8 cellular contexts compared by ENCODE assay signal in genomic region chr1:200888349-200888838, GRCh38. TPM values are rescaled to one million over a fixed set of nuclear protein-coding genes. Genes with fewer than 3 reads are reported as not detected.
DNase-seq lines count a peak whose midpoint lies in the region; ATAC-seq and TF ChIP-seq lines count a peak whose summit lies in the region.

No MANE protein-coding gene starts in this region.

- no peak overlapping the region for H2AFZ ChIP-seq in mesenchymal stem cell (ENCODE audit: low read depth, low read length)

- POLR2A ChIA-PET in GM10248 (lab: Yijun Ruan, JAX) = interaction anchor here (0.9 to 1.0 kb wide), 2 partner anchors 11 to 22 kb away, joined by 3 to 4 read pairs; no protein-coding TSS in a partner anchor
- POLR2A ChIA-PET in activated CD4-positive, alpha-beta memory T cell treated with anti-CD3 and anti-CD28 coated beads for 36 hours (lab: Charles Lee) = interaction anchor here (1.1 to 2.5 kb wide), 6 partner anchors 8 to 24 kb away, joined by 3 to 18 read pairs (median 10); partner anchors contain the start of gene GPR25

- CTCF ChIA-PET in GM10248 (lab: Yijun Ruan, JAX) = interaction anchor here (0.9 to 5.5 kb wide), 16 partner anchors 10 to 266 kb away, joined by 3 to 63 read pairs (median 4); no protein-coding TSS in a partner anchor
- CTCF ChIA-PET in activated CD4-positive, alpha-beta memory T cell treated with anti-CD3 and anti-CD28 coated beads for 36 hours (lab: Charles Lee) = interaction anchor here (0.7 to 3.8 kb wide), 10 partner anchors 8 to 330 kb away, joined by 3 to 18 read pairs (median 5); partner anchors contain the start of gene KIF14

- no peak overlapping the region for H3K27ac Mint-ChIP-seq in activated CD4-positive, alpha-beta memory T cell treated with anti-CD3 and anti-CD28 coated beads for 36 hours
- H3K27ac Mint-ChIP-seq in memory B cell = peak overlapping the region; percentile 86

- no peak overlapping the region for H3K4me2 ChIP-seq in mesenchymal stem cell (ENCODE audit: low read length, poor library complexity, severe bottlenecking)

- H2AK5ac ChIP-seq in mesenchymal stem cell (ENCODE audit: low read length, severe bottlenecking) = no peak overlapping the region

- ATAC-seq in GM21526 (IDR thresholded peaks at IDR 0.05; ENCODE audit: low FRiP score, unreplicated experiment) = peak; percentile 87
- ATAC-seq in memory B cell (ENCODE audit: low read depth) = peak; percentile 96
- no peak for ATAC-seq in gastroesophageal sphincter

- H3K4ac ChIP-seq in mesenchymal stem cell (ENCODE audit: low read depth in 1 of 2, low read length in 2 of 2) = no peak overlapping the region

- no peak overlapping the region for H3K23ac ChIP-seq in mesenchymal stem cell (ENCODE audit: low read length in 2 of 2)

- intact Hi-C loops in activated CD4-positive, alpha-beta memory T cell treated with anti-CD3 and anti-CD28 coated beads for 36 hours (cut with micrococcal nuclease) = loop anchor here (1.0 to 5.0 kb wide), 5 partner anchors 10 to 264 kb away; partner anchors contain the start of gene KIF21B

- DNase-seq in GM10248 (ENCODE audit: extremely low spot score) (peak; percentile 82), KBM-7 (peak; percentile 83), memory B cell (ENCODE audit: low spot score in 2 of 2) (peak; percentile 48), epidermal melanocyte (ENCODE audit: insufficient read length, low spot score) (no peak), mesenchymal stem cell (no peak)
- peak; percentile 87 for DNase-seq in activated CD4-positive, alpha-beta memory T cell treated with anti-CD3 and anti-CD28 coated beads for 36 hours

- no peak overlapping the region for H2BK15ac ChIP-seq in mesenchymal stem cell (ENCODE audit: low read depth, poor library complexity, severe bottlenecking)

- H2BK120ac ChIP-seq in mesenchymal stem cell (ENCODE audit: low read depth, low read length) = no peak overlapping the region

- TF ChIP-seq CTCF in GM10248 (IDR thresholded peaks at IDR 0.05; ENCODE audit: control extremely low read depth, extremely low read depth, low read depth, missing control alignments) (no peak), gastroesophageal sphincter (IDR thresholded peaks at IDR 0.05) (no peak)

- H3K27me3 ChIP-seq in gastroesophageal sphincter (peaks cover 56% of the 10 kb centered on the region), mesenchymal stem cell (ENCODE audit: control insufficient read depth in 1 of 2, insufficient read depth in 1 of 2, low read length in 2 of 2) (peaks cover 0 to 70% of the 10 kb centered on the region in 2 experiments)

- H3K9me3 Mint-ChIP-seq in activated CD4-positive, alpha-beta memory T cell treated with anti-CD3 and anti-CD28 coated beads for 36 hours = no peaks in the 10 kb centered on the region
- H3K9me3 Mint-ChIP-seq in memory B cell = no peaks in the 10 kb centered on the region

- peak overlapping the region in 1 of 2 experiments; percentile 6 for H3K14ac ChIP-seq in mesenchymal stem cell (ENCODE audit: low read length in 2 of 2)

- H3K4me1 Mint-ChIP-seq in activated CD4-positive, alpha-beta memory T cell treated with anti-CD3 and anti-CD28 coated beads for 36 hours (ENCODE audit: low read depth) = peaks cover 60% of the 10 kb centered on the region
- H3K4me1 Mint-ChIP-seq in memory B cell = peaks cover 38% of the 10 kb centered on the region

- no peak overlapping the region for H4K8ac ChIP-seq in mesenchymal stem cell (ENCODE audit: low read length)

- H4K91ac ChIP-seq in mesenchymal stem cell (ENCODE audit: low read length) = no peak overlapping the region

- no peaks in the 10 kb centered on the region for H3K36me3 Mint-ChIP-seq in activated CD4-positive, alpha-beta memory T cell treated with anti-CD3 and anti-CD28 coated beads for 36 hours
- H3K36me3 Mint-ChIP-seq in memory B cell = no peaks in the 10 kb centered on the region

- no peak overlapping the region for H2BK5ac ChIP-seq in mesenchymal stem cell (ENCODE audit: low read depth, low read length, poor library complexity, severe bottlenecking)

- in situ Hi-C loops in KBM-7 (cut with MboI; ENCODE audit: low pct_unique_long_range_greater_than_20kb, low sequenced_read_pairs) = no loop called here

- no peak for TF ChIP-seq EP300 in gastroesophageal sphincter (IDR thresholded peaks at IDR 0.05)

- H3K4me3 ChIP-seq in gastroesophageal sphincter = no peak overlapping the region
- no peak overlapping the region for H3K4me3 ChIP-seq in mesenchymal stem cell (ENCODE audit: insufficient read depth in 1 of 2, low read depth in 1 of 2, low read length in 2 of 2)

- TF ChIP-seq POLR2A in gastroesophageal sphincter (IDR thresholded peaks at IDR 0.05) = no peak

- no peak overlapping the region for H3K9ac ChIP-seq in mesenchymal stem cell (ENCODE audit: low read length)

- no peak overlapping the region for H3K18ac ChIP-seq in mesenchymal stem cell (ENCODE audit: low read depth in 1 of 2, low read length in 2 of 2)

- H3K4me1 ChIP-seq in gastroesophageal sphincter = peaks cover 0 to 17% (median 10%) of the 10 kb centered on the region in 3 donors
- H3K4me1 ChIP-seq in mesenchymal stem cell (ENCODE audit: control insufficient read depth, insufficient read depth, low read depth, low read length) = peaks cover 27% of the 10 kb centered on the region

- H2BK12ac ChIP-seq in mesenchymal stem cell (ENCODE audit: low read length in 2 of 2) = no peak overlapping the region

- no peaks in the 10 kb centered on the region for H3K9me3 ChIP-seq in gastroesophageal sphincter
- no peaks in the 10 kb centered on the region for H3K9me3 ChIP-seq in mesenchymal stem cell (ENCODE audit: control insufficient read depth, low read length)

- no peak overlapping the region for H3K27ac ChIP-seq in gastroesophageal sphincter
- H3K27ac ChIP-seq in mesenchymal stem cell (ENCODE audit: low read length, poor library complexity, severe bottlenecking) = no peak overlapping the region

- H3K4me3 Mint-ChIP-seq in activated CD4-positive, alpha-beta memory T cell treated with anti-CD3 and anti-CD28 coated beads for 36 hours = peak overlapping the region; percentile 10
- H3K4me3 Mint-ChIP-seq in memory B cell = peak overlapping the region; percentile 50

- H3K27me3 Mint-ChIP-seq in activated CD4-positive, alpha-beta memory T cell treated with anti-CD3 and anti-CD28 coated beads for 36 hours = peaks cover 27% of the 10 kb centered on the region
- peaks cover 7% of the 10 kb centered on the region for H3K27me3 Mint-ChIP-seq in memory B cell

- no peaks in the 10 kb centered on the region for H3K36me3 ChIP-seq in gastroesophageal sphincter
- no peaks in the 10 kb centered on the region for H3K36me3 ChIP-seq in mesenchymal stem cell (ENCODE audit: control insufficient read depth in 1 of 2, insufficient read depth in 2 of 2, low read depth in 1 of 2, low read length in 2 of 2)

- peaks cover 2% of the 10 kb centered on the region for H3K79me1 ChIP-seq in mesenchymal stem cell (replicated peaks; ENCODE audit: low read length, poor library complexity, severe bottlenecking)

- 94% methylated on average over 3 of the region's 7 CpGs; no CpG with 5 or more reads in 1 of the 2 donors for WGBS in gastroesophageal sphincter (ENCODE audit: low coverage in 1 of 2), 2 donors
- WGBS in mesenchymal stem cell = 46% methylated on average over 6 of the region's 7 CpGs

RNA-seq across cellular contexts. Expression of gene INAVA, which starts 6.3 kb away (rescaled TPM):
- not detected for total RNA-seq in activated CD4-positive, alpha-beta memory T cell treated with anti-CD3 and anti-CD28 coated beads for 36 hours
- total RNA-seq in gastroesophageal sphincter = 1 to 10 TPM in 1 of 4 donors, under 1 TPM in 1, not detected in 2; 0.47 to 2.9 TPM
- polyA plus RNA-seq in mesenchymal stem cell (2013, experiment 1 of 2) = 0.64 TPM
- polyA plus RNA-seq in mesenchymal stem cell (2013, experiment 2 of 2) = 0.45 TPM

RNA-seq across cellular contexts. Expression of gene GPR25, which starts 15.6 kb away (rescaled TPM):
- total RNA-seq in activated CD4-positive, alpha-beta memory T cell treated with anti-CD3 and anti-CD28 coated beads for 36 hours = not detected
- total RNA-seq in gastroesophageal sphincter = not detected
- polyA plus RNA-seq in mesenchymal stem cell (2013, experiment 1 of 2) = not detected
- not detected for polyA plus RNA-seq in mesenchymal stem cell (2013, experiment 2 of 2)

Comparison
In these comparisons a context has a peak if more than half of its experiments do, and no peak if none do; other contexts are left out.
1. DNase-seq: peak in GM10248 (single experiment), KBM-7 (single experiment), activated CD4-positive, alpha-beta memory T cell treated with anti-CD3 and anti-CD28 coated beads for 36 hours (single experiment) and memory B cell (2 of 2); none in epidermal melanocyte (single experiment) and mesenchymal stem cell (single experiment).